Comparison of ENCODE assay signal across 14 cellular contexts in the genomic region with DNA sequence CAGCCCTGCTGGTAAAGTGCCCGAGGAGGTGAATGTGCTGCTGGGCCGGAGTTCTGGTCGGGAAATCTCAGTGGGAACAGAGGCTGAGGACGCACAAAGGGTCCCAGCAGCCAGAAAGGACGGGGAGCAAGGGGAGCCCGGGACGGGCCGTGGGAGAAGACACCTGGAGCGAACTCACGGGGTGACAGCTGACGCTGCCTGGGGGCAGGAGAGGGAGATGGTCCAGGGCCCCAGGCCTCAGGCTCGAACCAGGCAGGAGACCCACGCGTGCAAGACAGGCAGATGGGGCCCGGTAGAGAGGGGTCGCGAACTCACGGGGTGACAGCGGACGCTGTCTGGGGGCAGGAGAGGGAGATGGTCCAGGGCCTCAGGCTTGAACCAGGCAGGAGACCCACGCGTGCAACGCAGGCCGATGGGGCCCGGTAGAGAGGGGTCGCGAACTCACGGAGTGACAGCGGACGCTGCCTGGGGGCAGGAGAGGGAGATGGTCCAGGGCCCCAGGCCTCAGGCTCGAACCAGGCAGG.
"Had no signal": no experiment of that assay in that cellular context is flagged by ENCODE, and none has a peak within 500 bp of the region (broad histone marks: within the 10 kb centered on the region; RNA-seq: fewer than 3 reads in every experiment).

No MANE protein-coding gene starts in this region.

- H3K27ac Mint-ChIP-seq: naive thymus-derived CD8-positive, alpha-beta T cell had no signal

- H3K4me3 ChIP-seq: gastrocnemius medialis, psoas muscle, thyroid gland had no signal

- H3K9me3 Mint-ChIP-seq: naive thymus-derived CD8-positive, alpha-beta T cell had no signal

- DNase-seq: activated CD4-positive, alpha-beta T cell treated with anti-CD3 and anti-CD28 coated beads, Interleukin-2, amount 50 U/mL, for 1 hour; activated naive CD4-positive, alpha-beta T cell treated with Interleukin-2 at 50 U/mL for 16 hours; central memory CD4-positive, alpha-beta T cell; cortex of kidney; effector memory CD4-positive, alpha-beta T cell; gastrocnemius medialis; naive thymus-derived CD8-positive, alpha-beta T cell; nucleus accumbens; psoas muscle; stimulated activated CD4-positive, alpha-beta T cell treated with anti-CD3 and anti-CD28 coated beads, Interleukin-4, amount 100 ng/mL, for 1 hour; stimulated activated CD8-positive, alpha-beta memory T cell treated with anti-CD3 and anti-CD28 coated beads, Interleukin-4, amount 100 ng/mL, for 48 hours; T-helper 2 cell; thyroid gland had no signal

- H3K9me3 ChIP-seq: gastrocnemius medialis, psoas muscle, thyroid gland had no signal

- H3K36me3 ChIP-seq: gastrocnemius medialis, thyroid gland had no signal

- H3K4me1 ChIP-seq: thyroid gland had no signal

- ATAC-seq: naive thymus-derived CD8-positive, alpha-beta T cell had no signal

- H3K27ac ChIP-seq: epithelial cell of prostate, psoas muscle, thyroid gland had no signal

- H3K4me3 Mint-ChIP-seq: naive thymus-derived CD8-positive, alpha-beta T cell had no signal

- H3K27me3 ChIP-seq: thyroid gland had no signal

- H3K36me3 Mint-ChIP-seq: naive thymus-derived CD8-positive, alpha-beta T cell had no signal
